Comparison of ENCODE assay signal across 1 cellular context in genomic region chr12:76920182-76921014, GRCh38.
TF ChIP-seq lines count a peak whose summit lies in the region.

No MANE protein-coding gene starts in this region.

TF ChIP-seq in GM12878, 131 proteins besides CTCF, POLR2A, EP300 and RAD21 (continued from another document):
- no peak for TF ChIP-seq MEF2B (IDR thresholded peaks at IDR 0.05; ENCODE audit: partially characterized antibody, poor library complexity, severe bottlenecking)
- TF ChIP-seq RUNX3 (IDR thresholded peaks at IDR 0.05; ENCODE audit: low read length), result peak; percentile 39
- TF ChIP-seq BHLHE40 (IDR thresholded peaks at IDR 0.05; ENCODE audit: borderline replicate concordance in 1 of 2, low read depth in 2 of 2, low read length in 1 of 2), result peak in 1 of 2 experiments; percentile 18; a peak in 1 of 4 replicates
- TF ChIP-seq, protein P1, sequence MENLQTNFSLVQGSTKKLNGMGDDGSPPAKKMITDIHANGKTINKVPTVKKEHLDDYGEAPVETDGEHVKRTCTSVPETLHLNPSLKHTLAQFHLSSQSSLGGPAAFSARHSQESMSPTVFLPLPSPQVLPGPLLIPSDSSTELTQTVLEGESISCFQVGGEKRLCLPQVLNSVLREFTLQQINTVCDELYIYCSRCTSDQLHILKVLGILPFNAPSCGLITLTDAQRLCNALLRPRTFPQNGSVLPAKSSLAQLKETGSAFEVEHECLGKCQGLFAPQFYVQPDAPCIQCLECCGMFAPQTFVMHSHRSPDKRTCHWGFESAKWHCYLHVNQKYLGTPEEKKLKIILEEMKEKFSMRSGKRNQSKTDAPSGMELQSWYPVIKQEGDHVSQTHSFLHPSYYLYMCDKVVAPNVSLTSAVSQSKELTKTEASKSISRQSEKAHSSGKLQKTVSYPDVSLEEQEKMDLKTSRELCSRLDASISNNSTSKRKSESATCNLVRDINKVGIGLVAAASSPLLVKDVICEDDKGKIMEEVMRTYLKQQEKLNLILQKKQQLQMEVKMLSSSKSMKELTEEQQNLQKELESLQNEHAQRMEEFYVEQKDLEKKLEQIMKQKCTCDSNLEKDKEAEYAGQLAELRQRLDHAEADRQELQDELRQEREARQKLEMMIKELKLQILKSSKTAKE (IDR thresholded peaks at IDR 0.05; ENCODE audit: low read depth, poor library complexity, severe bottlenecking), result no peak
- no peak for TF ChIP-seq CBX5 (IDR thresholded peaks at IDR 0.05; ENCODE audit: low read depth)
- TF ChIP-seq NR2F1 (conservative IDR thresholded peaks at IDR 0.05), result no peak
- no peak for TF ChIP-seq ZNF217 (IDR thresholded peaks at IDR 0.05)
- no peak for TF ChIP-seq NR2C1 (IDR thresholded peaks at IDR 0.05)
- no peak for TF ChIP-seq KDM1A (IDR thresholded peaks at IDR 0.05; ENCODE audit: borderline replicate concordance)
- TF ChIP-seq TCF12 (IDR thresholded peaks at IDR 0.05; ENCODE audit: low read depth, low read length), result no peak
- peak; percentile 36; the same call in 1 of the 2 replicates for TF ChIP-seq RELB (IDR thresholded peaks at IDR 0.05; ENCODE audit: low read depth)
- TF ChIP-seq CEBPZ (IDR thresholded peaks at IDR 0.05; ENCODE audit: low read depth, low read length), result no peak
- 0 out of 2 replicates have a peak, but pooled peaks have one; percentile 25 for TF ChIP-seq IKZF1 (conservative IDR thresholded peaks at IDR 0.05)
- no peak for TF ChIP-seq PAX5 (IDR thresholded peaks at IDR 0.05; ENCODE audit: borderline replicate concordance, low read depth, low read length)
- no peak for TF ChIP-seq ATF2 (IDR thresholded peaks at IDR 0.05; ENCODE audit: low read length)
